In the genomic region with DNA sequence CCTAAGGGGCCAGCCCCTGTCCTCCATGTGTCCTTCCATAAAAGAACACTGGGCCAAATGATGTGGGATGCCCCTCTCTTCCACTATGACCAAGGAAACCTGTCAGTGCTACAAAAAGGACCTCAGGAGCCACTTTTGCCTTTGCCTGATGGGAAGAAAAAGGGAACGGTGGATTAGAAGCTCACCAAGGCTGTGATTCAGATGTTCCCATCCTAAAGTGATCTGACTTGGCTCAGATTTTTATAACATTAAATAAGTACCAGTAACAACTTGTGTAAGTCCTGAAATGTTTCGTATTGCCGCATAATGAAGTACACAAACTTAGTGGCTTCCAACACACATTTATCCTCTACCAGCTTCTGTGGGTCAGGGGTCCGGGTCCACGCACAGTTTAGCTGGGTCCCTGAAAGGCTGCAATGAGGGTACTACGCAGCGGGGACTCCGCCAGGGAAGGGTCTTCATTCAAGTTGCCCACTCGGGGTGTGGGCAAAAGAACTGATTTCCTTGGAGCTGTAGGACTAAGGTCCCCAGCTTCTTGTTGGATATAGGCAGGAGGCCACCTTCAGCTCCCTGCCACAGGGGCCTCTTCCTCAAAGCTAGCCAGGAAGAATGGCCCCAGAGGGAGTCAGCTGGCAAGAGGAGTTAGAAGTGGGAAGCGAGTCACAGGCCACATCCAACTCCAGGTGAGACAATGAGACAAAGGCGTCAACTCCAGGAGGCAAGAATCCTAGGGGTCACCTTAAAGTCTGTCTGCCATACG, we compare ENCODE assay signal across 8 cellular contexts.
DNase-seq lines count a peak whose midpoint lies in the region; ATAC-seq and TF ChIP-seq lines count a peak whose summit lies in the region.

No MANE protein-coding gene starts in this region.

- POLR2A ChIA-PET in activated CD4-positive, alpha-beta T cell treated with anti-CD3 and anti-CD28 coated beads for 36 hours (lab: Charles Lee), result interaction anchor here (0.6 to 3.6 kb wide), 7 partner anchors 10 to 177 kb away, joined by 3 to 27 read pairs (median 5); no protein-coding TSS in a partner anchor

- no peaks in the 10 kb centered on the region for H3K36me3 ChIP-seq in ascending aorta
- H3K36me3 ChIP-seq in thoracic aorta, result no peaks in the 10 kb centered on the region

- ATAC-seq in activated CD4-positive, alpha-beta T cell treated with anti-CD3 and anti-CD28 coated beads for 36 hours, result no peak
- ATAC-seq in thoracic aorta (ENCODE audit: insufficient number of reproducible peaks, low FRiP score, low read depth) (no peak), GM18861 (IDR thresholded peaks at IDR 0.05; ENCODE audit: unreplicated experiment) (no peak)

- intact Hi-C loops in activated CD4-positive, alpha-beta T cell treated with anti-CD3 and anti-CD28 coated beads for 36 hours (cut with DNase I, micrococcal nuclease), result loop anchor here in 1 of 2 experiments (2.0 kb wide), 2 partner anchors 37 to 49 kb away; no protein-coding TSS in a partner anchor
- intact Hi-C loops in ascending aorta (cut with DNase I), result loop anchor here (2.0 kb wide), 2 partner anchors 45 to 59 kb away; no protein-coding TSS in a partner anchor

- DNase-seq in activated CD4-positive, alpha-beta T cell treated with anti-CD3 and anti-CD28 coated beads for 36 hours, result no peak
- no peak for DNase-seq in activated CD4-positive, alpha-beta T cell treated with anti-CD3 and anti-CD28 coated beads, Interleukin-2, amount 50 U/mL, for 4 hours
- DNase-seq in ascending aorta (ENCODE audit: low spot score in 2 of 2) (no peak), thoracic aorta (ENCODE audit: low spot score) (no peak), NCI-H1105 (lab: John Stamatoyannopoulos, UW) (no peak)
- no peak for DNase-seq in activated naive CD4-positive, alpha-beta T cell treated with anti-CD3 and anti-CD28 coated beads, Interleukin-2, amount 50 U/mL, for 16 hours

- H3K4me3 Mint-ChIP-seq in activated CD4-positive, alpha-beta T cell treated with anti-CD3 and anti-CD28 coated beads for 36 hours, result no peak overlapping the region

- peaks cover 31 to 72% of the 10 kb centered on the region in 2 donors for H3K4me1 ChIP-seq in ascending aorta
- H3K4me1 ChIP-seq in thoracic aorta (ENCODE audit: control insufficient read depth in 1 of 2, low read depth in 2 of 2), result peaks cover 62 to 84% of the 10 kb centered on the region in 2 donors

- TF ChIP-seq CTCF in ascending aorta (IDR thresholded peaks at IDR 0.05) (no peak), thoracic aorta (IDR thresholded peaks at IDR 0.05) (no peak)

- H3K27ac ChIP-seq in ascending aorta (peak overlapping the region; percentile 93 to 96), layer of hippocampus (ENCODE audit: low read depth, low read length) (peak overlapping the region; percentile 86), thoracic aorta (peak overlapping the region; percentile 96)

- CTCF ChIA-PET in activated CD4-positive, alpha-beta T cell treated with anti-CD3 and anti-CD28 coated beads for 36 hours (lab: Charles Lee), result interaction anchor here (0.6 to 4.5 kb wide), 10 partner anchors 10 to 64 kb away, joined by 3 to 23 read pairs (median 4); a partner anchor contains a TSS

- H3K9me3 Mint-ChIP-seq in activated CD4-positive, alpha-beta T cell treated with anti-CD3 and anti-CD28 coated beads for 36 hours (ENCODE audit: low read depth), result no peaks in the 10 kb centered on the region

- no peak overlapping the region for H3K4me3 ChIP-seq in ascending aorta
- H3K4me3 ChIP-seq in thoracic aorta, result no peak overlapping the region

- peaks cover 92% of the 10 kb centered on the region for H3K4me1 Mint-ChIP-seq in activated CD4-positive, alpha-beta T cell treated with anti-CD3 and anti-CD28 coated beads for 36 hours

- no peaks in the 10 kb centered on the region for H3K27me3 Mint-ChIP-seq in activated CD4-positive, alpha-beta T cell treated with anti-CD3 and anti-CD28 coated beads for 36 hours

- H3K27me3 ChIP-seq in ascending aorta (no peaks in the 10 kb centered on the region), layer of hippocampus (ENCODE audit: control insufficient read depth, insufficient read depth, low read length) (no peaks in the 10 kb centered on the region), thoracic aorta (replicated peaks; ENCODE audit: insufficient read depth) (no peaks in the 10 kb centered on the region)

- H3K9me3 ChIP-seq in ascending aorta (no peaks in the 10 kb centered on the region), thoracic aorta (no peaks in the 10 kb centered on the region)

- peaks cover 6% of the 10 kb centered on the region for H3K36me3 Mint-ChIP-seq in activated CD4-positive, alpha-beta T cell treated with anti-CD3 and anti-CD28 coated beads for 36 hours (ENCODE audit: low read depth)

- peak overlapping the region; percentile 68 for H3K27ac Mint-ChIP-seq in activated CD4-positive, alpha-beta T cell treated with anti-CD3 and anti-CD28 coated beads for 36 hours
